8 cellular contexts compared by ENCODE assay signal in the genomic region with DNA sequence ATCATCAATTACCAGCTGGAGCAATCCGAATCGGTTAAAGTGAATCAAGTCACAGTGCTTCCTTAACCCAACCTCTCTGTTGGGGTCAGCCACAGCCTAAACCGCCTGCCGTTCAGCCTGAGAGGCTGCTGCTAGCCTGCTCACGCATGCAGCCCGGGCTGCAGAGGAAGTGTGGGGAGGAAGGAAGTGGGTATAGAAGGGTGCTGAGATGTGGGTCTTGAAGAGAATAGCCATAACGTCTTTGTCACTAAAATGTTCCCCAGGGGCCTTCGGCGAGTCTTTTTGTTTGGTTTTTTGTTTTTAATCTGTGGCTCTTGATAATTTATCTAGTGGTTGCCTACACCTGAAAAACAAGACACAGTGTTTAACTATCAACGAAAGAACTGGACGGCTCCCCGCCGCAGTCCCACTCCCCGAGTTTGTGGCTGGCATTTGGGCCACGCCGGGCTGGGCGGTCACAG. TPM values are rescaled to one million over a fixed set of nuclear protein-coding genes. Genes with fewer than 3 reads are reported as not detected.
DNase-seq lines count a peak whose midpoint lies in the region; ATAC-seq and TF ChIP-seq lines count a peak whose summit lies in the region.

No MANE protein-coding gene starts in this region.

- peak; percentile 68 for DNase-seq in ELR (ENCODE audit: low read depth)
- DNase-seq in GM23248 = peak; percentile 53
- DNase-seq in Karpas-422 = peak; percentile 95
- DNase-seq in activated CD4-positive, alpha-beta T cell treated with anti-CD3 and anti-CD28 coated beads, Interleukin-2, amount 50 U/mL, for 1 hour = peak; percentile 59
- peak; percentile 73 to 76 (median 74) for DNase-seq in effector memory CD8-positive, alpha-beta T cell
- DNase-seq in stimulated activated naive CD8-positive, alpha-beta T cell treated with anti-CD3 and anti-CD28 coated beads, Interleukin-15, Interleukin-2, amounts not matched to agents 100 U/mL and 50 U/mL, for 24 hours = peak; percentile 77
- DNase-seq in foreskin keratinocyte = no peak

- H3F3A ChIP-seq in GM23248 (ENCODE audit: insufficient read depth) = peaks cover 22% of the 10 kb centered on the region

- H3K4me2 ChIP-seq in GM23248 (ENCODE audit: unreplicated experiment) (peak overlapping the region; percentile 94), Karpas-422 (ENCODE audit: low read depth, low read length, poor library complexity, severe bottlenecking) (peak overlapping the region; percentile 95)

- no peaks in the 10 kb centered on the region for H3K9me3 Mint-ChIP-seq in effector memory CD8-positive, alpha-beta T cell

- H3K36me3 ChIP-seq in GM23248 (ENCODE audit: low read depth) = no peaks in the 10 kb centered on the region
- peaks cover 22% of the 10 kb centered on the region for H3K36me3 ChIP-seq in Karpas-422 (ENCODE audit: insufficient read depth, low read length)
- H3K36me3 ChIP-seq in muscle layer of duodenum (ENCODE audit: control insufficient read depth in 1 of 2, insufficient read depth in 2 of 2, low read length in 2 of 2) = no peaks in the 10 kb centered on the region

- H3K27me3 Mint-ChIP-seq in effector memory CD8-positive, alpha-beta T cell = no peaks in the 10 kb centered on the region

- in situ Hi-C loops in GM23248 (cut with MboI) = loop anchor here (5.0 to 10.0 kb wide), 2 partner anchors 349 to 1332 kb away; no protein-coding TSS in a partner anchor

- peaks cover 64% of the 10 kb centered on the region for H3K36me3 Mint-ChIP-seq in effector memory CD8-positive, alpha-beta T cell (ENCODE audit: insufficient read depth)

- H3K9ac ChIP-seq in GM23248 = peak overlapping the region; percentile 82
- H3K9ac ChIP-seq in Karpas-422 (ENCODE audit: low read length) = peak overlapping the region; percentile 91

- H3K4me3 ChIP-seq in GM23248 = peak overlapping the region; percentile 91
- H3K4me3 ChIP-seq in Karpas-422 (ENCODE audit: low read length) = peak overlapping the region; percentile 70
- H3K4me3 ChIP-seq in muscle layer of duodenum (ENCODE audit: low read depth in 1 of 2, low read length in 2 of 2) = peak overlapping the region; percentile 55 to 78

- peak; percentile 80 for ATAC-seq in effector memory CD8-positive, alpha-beta T cell (replicated peaks)
- ATAC-seq in stimulated activated naive CD8-positive, alpha-beta T cell treated with anti-CD3 and anti-CD28 coated beads, Interleukin-15, Interleukin-2, amounts not matched to agents 100 U/mL and 50 U/mL, for 24 hours = peak; percentile 73
- no peak for ATAC-seq in foreskin keratinocyte

- no peak for TF ChIP-seq CTCF in foreskin keratinocyte (conservative IDR thresholded peaks at IDR 0.05)

- peak overlapping the region; percentile 93 to 97 for H3K4me3 Mint-ChIP-seq in effector memory CD8-positive, alpha-beta T cell

- H3K9me2 ChIP-seq in GM23248 (ENCODE audit: insufficient read depth) (no peaks in the 10 kb centered on the region), Karpas-422 (replicated peaks; ENCODE audit: insufficient read depth, low read length) (no peaks in the 10 kb centered on the region)

- 6 to 7% methylated on average over 17 of the region's 17 CpGs for WGBS in GM23248 (ENCODE audit: low coverage in 1 of 2, low lambda C conversion rate in 2 of 2, missing lambda C conversion rate in 2 of 2), 2 experiments

- H3K79me2 ChIP-seq in GM23248 (ENCODE audit: insufficient read depth) = no peaks in the 10 kb centered on the region
- peaks cover 48% of the 10 kb centered on the region for H3K79me2 ChIP-seq in Karpas-422 (ENCODE audit: low read length)

- H3K9me3 ChIP-seq in GM23248 (ENCODE audit: low read depth) (no peaks in the 10 kb centered on the region), Karpas-422 (ENCODE audit: low read length) (no peaks in the 10 kb centered on the region), muscle layer of duodenum (ENCODE audit: control insufficient read depth in 1 of 2, low read length in 2 of 2) (no peaks in the 10 kb centered on the region)

- peak overlapping the region; percentile 99 for H2AFZ ChIP-seq in GM23248
- H2AFZ ChIP-seq in Karpas-422 (ENCODE audit: low read length) = 0 out of 2 replicates have a peak overlapping the region, but pooled peaks have one; percentile 44

- H3K27ac ChIP-seq in GM23248 (peak overlapping the region; percentile 10; the same call in 1 of the 2 replicates), Karpas-422 (ENCODE audit: low read length) (peak overlapping the region; percentile 98), muscle layer of duodenum (ENCODE audit: low read length) (peak overlapping the region; percentile 61), foreskin keratinocyte (no peak overlapping the region)

- H3K27me3 ChIP-seq in GM23248 (replicated peaks; ENCODE audit: insufficient read depth) = no peaks in the 10 kb centered on the region
- no peaks in the 10 kb centered on the region for H3K27me3 ChIP-seq in Karpas-422 (ENCODE audit: low read length)
- no peaks in the 10 kb centered on the region for H3K27me3 ChIP-seq in muscle layer of duodenum (ENCODE audit: low read depth, low read length)
- peaks cover 33% of the 10 kb centered on the region for H3K27me3 ChIP-seq in foreskin keratinocyte

- H3K27ac Mint-ChIP-seq in effector memory CD8-positive, alpha-beta T cell = peak overlapping the region; percentile 97 to 98

- peaks cover 22% of the 10 kb centered on the region for H3K4me1 ChIP-seq in GM23248 (ENCODE audit: insufficient read depth)
- peaks cover 47% of the 10 kb centered on the region for H3K4me1 ChIP-seq in Karpas-422 (ENCODE audit: low read length)
- peaks cover 0 to 24% of the 10 kb centered on the region in 2 donors for H3K4me1 ChIP-seq in muscle layer of duodenum (ENCODE audit: control insufficient read depth in 1 of 2, insufficient read depth in 2 of 2, low read length in 2 of 2)
- H3K4me1 ChIP-seq in foreskin keratinocyte = peaks cover 9% of the 10 kb centered on the region

- H3K4me1 Mint-ChIP-seq in effector memory CD8-positive, alpha-beta T cell (ENCODE audit: low read depth in 2 of 2) = peaks cover 39 to 44% of the 10 kb centered on the region in 2 donors

- H4K20me1 ChIP-seq in GM23248 (ENCODE audit: insufficient read depth) = no peaks in the 10 kb centered on the region
- no peaks in the 10 kb centered on the region for H4K20me1 ChIP-seq in Karpas-422 (ENCODE audit: insufficient read depth, low read depth, low read length)

RNA-seq across cellular contexts. Expression of a gene that starts 0.5 kb away (rescaled TPM):
- total RNA-seq in GM23248 (2014; rRNA removed; shearing (Covaris generic)) = 33.3 and 40.0 TPM in 2 replicates
- 25.9 and 26.3 TPM in 2 replicates for polyA plus RNA-seq in GM23248 (2016; fragmentation: Nextera tagmentation; extraction: Ambion mirVana)
- 176 and 244 TPM in 2 replicates for total RNA-seq in Karpas-422 (2014; rRNA removed; shearing (Covaris generic); ENCODE audit: low replicate concordance)
- total RNA-seq in foreskin keratinocyte = 2.3 and 11.0 TPM in 2 replicates
- polyA plus RNA-seq in foreskin keratinocyte = 0.26 and 0.75 TPM in 2 replicates

Comparison
In these comparisons a context has a peak if more than half of its experiments do, and no peak if none do; other contexts are left out.
1. DNase-seq: peak in ELR (single experiment), GM23248 (single experiment), Karpas-422 (single experiment), activated CD4-positive, alpha-beta T cell treated with anti-CD3 and anti-CD28 coated beads, Interleukin-2, amount 50 U/mL, for 1 hour (single experiment), effector memory CD8-positive, alpha-beta T cell (3 of 3) and stimulated activated naive CD8-positive, alpha-beta T cell treated with anti-CD3 and anti-CD28 coated beads, Interleukin-15, Interleukin-2, amounts not matched to agents 100 U/mL and 50 U/mL, for 24 hours (single experiment); none in foreskin keratinocyte (0 of 2).
2. Peak in every context shown above with its lines, with median percentiles within 50 percentile points of each other: H3K4me3 ChIP-seq.